12 cellular contexts compared by ENCODE assay signal in genomic region chr14:24816011-24816928, GRCh38.
DNase-seq lines count a peak whose midpoint lies in the region; ATAC-seq, FAIRE-seq and TF ChIP-seq lines count a peak whose summit lies in the region.
"Had no signal": no experiment of that assay in that cellular context is flagged by ENCODE, and none has a peak within 500 bp of the region (broad histone marks: within the 10 kb centered on the region; RNA-seq: fewer than 3 reads in every experiment).

No MANE protein-coding gene starts in this region.

- no peak overlapping the region for H3K9ac ChIP-seq in astrocyte (ENCODE audit: low read length)

- H3K4me1 Mint-ChIP-seq in astrocyte (ENCODE audit: low read depth, unreplicated experiment) (peaks cover 33% of the 10 kb centered on the region), nephron (peaks cover 34% of the 10 kb centered on the region)

- H3K27ac ChIP-seq in astrocyte (ENCODE audit: low read depth, low read length) (no peak overlapping the region), ascending aorta (no peak overlapping the region)

- H3K79me2 ChIP-seq in astrocyte (ENCODE audit: insufficient read depth, low read length): no peaks in the 10 kb centered on the region

- no peak overlapping the region for H3K4me3 ChIP-seq in astrocyte (ENCODE audit: insufficient read depth, low read depth, low read length)
- no peak overlapping the region for H3K4me3 ChIP-seq in ascending aorta
- H3K4me3 ChIP-seq: MG63 had no signal

- no peak overlapping the region for H2AFZ ChIP-seq in astrocyte (ENCODE audit: low read depth, low read length)

- H3K4me3 Mint-ChIP-seq in astrocyte (ENCODE audit: unreplicated experiment): no peak overlapping the region
- no peak overlapping the region for H3K4me3 Mint-ChIP-seq in nephron

- H3K9me3 ChIP-seq in astrocyte (ENCODE audit: insufficient read depth, low read depth, low read length) (no peaks in the 10 kb centered on the region), ascending aorta (no peaks in the 10 kb centered on the region)
- H3K9me3 ChIP-seq: MG63 had no signal

- ATAC-seq in left cardiac atrium: peak; percentile 86 to 91
- no peak for ATAC-seq in HG03571 (IDR thresholded peaks at IDR 0.05; ENCODE audit: unreplicated experiment)
- ATAC-seq: activated CD4-positive, CD25-positive, alpha-beta regulatory T cell treated with anti-CD3 and anti-CD28 coated beads, Interleukin-2, amount 50 U/mL, for 24 hours had no signal

- H3K9me3 Mint-ChIP-seq in astrocyte (ENCODE audit: unreplicated experiment) (no peaks in the 10 kb centered on the region), nephron (no peaks in the 10 kb centered on the region)

- peaks cover 4% of the 10 kb centered on the region for H3K36me3 Mint-ChIP-seq in astrocyte (ENCODE audit: low read depth, unreplicated experiment)
- no peaks in the 10 kb centered on the region for H3K36me3 Mint-ChIP-seq in nephron (ENCODE audit: low read depth)

- H3K27me3 Mint-ChIP-seq in astrocyte (ENCODE audit: low read depth, unreplicated experiment) (no peaks in the 10 kb centered on the region), nephron (ENCODE audit: low read depth) (no peaks in the 10 kb centered on the region)

- FAIRE-seq in astrocyte (lab: Jason Lieb, UNC): no peak

- no peak for TF ChIP-seq CTCF in astrocyte (IDR thresholded peaks at IDR 0.05; ENCODE audit: insufficient read depth, low read depth, low read length)
- no peak for TF ChIP-seq CTCF in nephron (IDR thresholded peaks at IDR 0.05; ENCODE audit: unreplicated experiment in 3 of 3)
- no peak for TF ChIP-seq CTCF in ascending aorta (IDR thresholded peaks at IDR 0.05)

- DNase-seq in EH (ENCODE audit: low read depth): peak; percentile 27
- peak; percentile 68 for DNase-seq in astrocyte (ENCODE audit: low read depth)
- DNase-seq in left cardiac atrium: peak; percentile 33
- DNase-seq in ascending aorta (ENCODE audit: low spot score in 2 of 2): no peak
- no peak for DNase-seq in COR-L47 (lab: John Stamatoyannopoulos, UW)
- DNase-seq in RPMI8226: no peak
- DNase-seq: AML-193, H7, MG63 had no signal

- intact Hi-C loops in left cardiac atrium (cut with DNase I): loop anchor here (5.0 to 10.0 kb wide), 3 partner anchors 119 to 299 kb away; no protein-coding TSS in a partner anchor
- intact Hi-C loops in ascending aorta (cut with DNase I): no loop called here

- H3K36me3 ChIP-seq in astrocyte (ENCODE audit: insufficient read depth, low read length) (no peaks in the 10 kb centered on the region), ascending aorta (no peaks in the 10 kb centered on the region)
- H3K36me3 ChIP-seq: MG63 had no signal

- H3K27ac Mint-ChIP-seq in astrocyte (ENCODE audit: unreplicated experiment) (no peak overlapping the region), nephron (peak overlapping the region; percentile 68 to 87 (median 81))

- H3K4me1 ChIP-seq in astrocyte (ENCODE audit: insufficient read depth, low read length): peaks cover 5% of the 10 kb centered on the region
- no peaks in the 10 kb centered on the region for H3K4me1 ChIP-seq in ascending aorta

- H4K20me1 ChIP-seq in astrocyte (ENCODE audit: insufficient read depth, low read length): no peaks in the 10 kb centered on the region

- no peak overlapping the region for H3K4me2 ChIP-seq in astrocyte (ENCODE audit: low read length)

- H3K27me3 ChIP-seq in astrocyte (ENCODE audit: insufficient read depth, low read length) (no peaks in the 10 kb centered on the region), ascending aorta (no peaks in the 10 kb centered on the region)
- H3K27me3 ChIP-seq: MG63 had no signal

Comparison
In these comparisons a context has a peak if more than half of its experiments do, and no peak if none do; other contexts are left out.
1. DNase-seq: peak in EH (single experiment), astrocyte (single experiment) and left cardiac atrium (single experiment); none in ascending aorta (0 of 2), COR-L47 (single experiment) and RPMI8226 (single experiment).